Comparison of ENCODE assay signal across 25 cellular contexts in the genomic region with DNA sequence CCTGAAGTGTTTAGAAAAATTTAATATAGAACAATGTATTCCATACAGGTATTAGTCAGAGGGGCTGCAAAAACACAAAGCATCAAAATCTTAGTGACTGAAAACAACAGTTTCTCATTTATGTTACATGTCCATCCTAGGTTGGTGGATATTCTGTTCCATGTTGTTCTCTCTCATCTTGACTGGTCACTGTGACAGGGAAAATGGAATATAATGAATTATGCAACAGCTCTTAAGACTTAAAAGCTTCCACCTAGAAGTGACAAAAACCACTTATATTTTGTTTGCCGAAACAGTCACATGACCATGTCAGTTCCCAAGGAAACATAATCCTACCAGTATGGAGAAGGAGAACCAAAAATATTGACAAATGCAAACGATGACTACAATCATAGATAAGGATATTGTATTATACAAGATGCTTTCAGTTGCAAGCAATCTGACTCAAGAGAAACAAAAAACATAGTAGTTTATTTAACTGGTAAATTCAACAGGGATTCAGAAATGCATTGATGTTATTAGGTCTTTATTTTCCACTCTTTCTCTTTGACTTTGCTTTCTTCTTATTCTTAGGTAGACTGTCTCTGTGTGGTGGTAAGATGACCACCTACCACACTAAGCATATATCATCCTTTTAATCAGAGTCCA.
DNase-seq lines count a peak whose midpoint lies in the region; ATAC-seq and FAIRE-seq lines count a peak whose summit lies in the region.
"Had no signal": no experiment of that assay in that cellular context is flagged by ENCODE, and none has a peak within 500 bp of the region (broad histone marks: within the 10 kb centered on the region; RNA-seq: fewer than 3 reads in every experiment).

No MANE protein-coding gene starts in this region.

- ATAC-seq in naive thymus-derived CD4-positive, alpha-beta T cell: no peak
- ATAC-seq in HG03280 (IDR thresholded peaks at IDR 0.05; ENCODE audit: unreplicated experiment): no peak
- ATAC-seq: activated CD4-positive, CD25-positive, alpha-beta regulatory T cell treated with anti-CD3 and anti-CD28 coated beads, Interleukin-2, amount 50 U/mL, for 24 hours; heart left ventricle; stimulated activated naive CD8-positive, alpha-beta T cell treated with anti-CD3 and anti-CD28 coated beads, Interleukin-15, amount 100 ng/mL, for 72 hours had no signal

- H3K36me3 Mint-ChIP-seq in naive thymus-derived CD4-positive, alpha-beta T cell: peaks cover 0 to 4% (median 0%) of the 10 kb centered on the region in 5 donors
- H3K36me3 Mint-ChIP-seq: immature natural killer cell; naive thymus-derived CD8-positive, alpha-beta T cell had no signal

- FAIRE-seq in colon (lab: Jason Lieb, UNC): peak; percentile 38
- FAIRE-seq: astrocyte, endometrium, GM19239, H1 had no signal

- H3K4me3 ChIP-seq in naive thymus-derived CD4-positive, alpha-beta T cell (ENCODE audit: low read length): no peak overlapping the region
- H3K4me3 ChIP-seq: heart left ventricle, SK-N-MC had no signal

- DNase-seq in DMS153 (lab: John Stamatoyannopoulos, UW) (peak; percentile 25), DMS153 treated with DMSO at 0.1 percent for 48 hours (lab: John Stamatoyannopoulos, UW; ENCODE audit: unreplicated experiment) (no peak), NCI-H187 (lab: John Stamatoyannopoulos, UW) (peak; percentile 3 to 10), NCI-H2227 treated with DMSO at 0.1 percent for 48 hours (lab: John Stamatoyannopoulos, UW) (no peak), NCI-H1930 (lab: John Stamatoyannopoulos, UW) (no peak)
- no peak for DNase-seq in naive thymus-derived CD4-positive, alpha-beta T cell
- DNase-seq: activated CD8-positive, alpha-beta memory T cell treated with anti-CD3 and anti-CD28 coated beads for 24 hours; activated naive CD4-positive, alpha-beta T cell treated with anti-CD3 and anti-CD28 coated beads, Interleukin-2, amount 50 U/mL, for 16 hours; activated T-cell treated with anti-CD3 and anti-CD28 coated beads, Interleukin-2, amount 50 U/mL, for 48 hours; heart left ventricle; immature natural killer cell; Kasumi-1; naive thymus-derived CD8-positive, alpha-beta T cell; NCI-H2081 treated with DMSO at 0.1 percent for 48 hours; stimulated activated CD4-positive, alpha-beta T cell treated with anti-CD3 and anti-CD28 coated beads, Interleukin-2, amount 100 ng/mL, for 48 hours; stimulated activated naive CD8-positive, alpha-beta T cell treated with anti-CD3 and anti-CD28 coated beads, Interleukin-15, amount 100 ng/mL, for 72 hours had no signal

- H3K27ac Mint-ChIP-seq in naive thymus-derived CD4-positive, alpha-beta T cell: peak overlapping the region in 5 of 9 donors; percentile 1 to 95 (median 39)
- H3K27ac Mint-ChIP-seq: stimulated activated naive CD8-positive, alpha-beta T cell treated with anti-CD3 and anti-CD28 coated beads, Interleukin-15, amount 100 ng/mL, for 72 hours had no signal

- H3K27me3 ChIP-seq in naive thymus-derived CD4-positive, alpha-beta T cell (ENCODE audit: control insufficient read depth in 2 of 2, insufficient read depth in 2 of 2, low read length in 2 of 2): no peaks in the 10 kb centered on the region
- H3K27me3 ChIP-seq: heart left ventricle had no signal

- peaks cover 0 to 22% of the 10 kb centered on the region in 2 donors for H3K4me1 ChIP-seq in naive thymus-derived CD4-positive, alpha-beta T cell (ENCODE audit: control insufficient read depth in 2 of 2, insufficient read depth in 2 of 2, low read length in 2 of 2)
- H3K4me1 ChIP-seq: heart left ventricle had no signal

- H3K27me3 Mint-ChIP-seq in naive thymus-derived CD4-positive, alpha-beta T cell: no peaks in the 10 kb centered on the region
- H3K27me3 Mint-ChIP-seq: naive thymus-derived CD8-positive, alpha-beta T cell; stimulated activated naive CD8-positive, alpha-beta T cell treated with anti-CD3 and anti-CD28 coated beads, Interleukin-15, amount 100 ng/mL, for 72 hours had no signal

- H3K9me3 Mint-ChIP-seq in naive thymus-derived CD4-positive, alpha-beta T cell: no peaks in the 10 kb centered on the region
- H3K9me3 Mint-ChIP-seq: immature natural killer cell; naive thymus-derived CD8-positive, alpha-beta T cell; stimulated activated naive CD8-positive, alpha-beta T cell treated with anti-CD3 and anti-CD28 coated beads, Interleukin-15, amount 100 ng/mL, for 72 hours had no signal

- no peaks in the 10 kb centered on the region for H3K9me3 ChIP-seq in naive thymus-derived CD4-positive, alpha-beta T cell (ENCODE audit: control insufficient read depth in 2 of 3, low read length in 3 of 3)
- H3K9me3 ChIP-seq: heart left ventricle had no signal

- intact Hi-C loops in naive thymus-derived CD4-positive, alpha-beta T cell (cut with micrococcal nuclease): loop anchor here in 1 of 2 donors (5.0 kb wide), 1 partner anchor 106 kb away; a partner anchor contains a TSS

- H3K36me3 ChIP-seq in naive thymus-derived CD4-positive, alpha-beta T cell (ENCODE audit: control insufficient read depth in 2 of 3, insufficient read depth in 3 of 3, low read length in 3 of 3): no peaks in the 10 kb centered on the region
- H3K36me3 ChIP-seq: heart left ventricle had no signal

- POLR2A ChIA-PET in naive thymus-derived CD4-positive, alpha-beta T cell (lab: Charles Lee): interaction anchor here (0.5 kb wide), 1 partner anchor 119 kb away, joined by 3 read pairs; no protein-coding TSS in a partner anchor

- H3K4me1 Mint-ChIP-seq in naive thymus-derived CD4-positive, alpha-beta T cell: peaks cover 6 to 62% (median 50%) of the 10 kb centered on the region in 7 donors

- no peak overlapping the region for H3K27ac ChIP-seq in naive thymus-derived CD4-positive, alpha-beta T cell (ENCODE audit: low read depth, low read length)
- H3K27ac ChIP-seq: 22Rv1, heart left ventricle, SK-N-MC had no signal

- H3K4me3 Mint-ChIP-seq in naive thymus-derived CD4-positive, alpha-beta T cell: no peak overlapping the region
- H3K4me3 Mint-ChIP-seq: immature natural killer cell; stimulated activated naive CD8-positive, alpha-beta T cell treated with anti-CD3 and anti-CD28 coated beads, Interleukin-15, amount 100 ng/mL, for 72 hours had no signal

- CTCF ChIA-PET in naive thymus-derived CD4-positive, alpha-beta T cell (lab: Charles Lee): interaction anchor here (0.6 to 1.0 kb wide), 2 partner anchors 9 to 1306 kb away, joined by 3 to 4 read pairs; no protein-coding TSS in a partner anchor

Comparison
In these comparisons a context has a peak if more than half of its experiments do, and no peak if none do; other contexts are left out.
1. DNase-seq: peak in DMS153 (single experiment) and NCI-H187 (2 of 2); none in DMS153 treated with DMSO at 0.1 percent for 48 hours (single experiment), naive thymus-derived CD4-positive, alpha-beta T cell (0 of 9), NCI-H2227 treated with DMSO at 0.1 percent for 48 hours (single experiment) and NCI-H1930 (0 of 2).